In genomic region chr17:72640415-72641165, GRCh38 we compare ENCODE assay signal across 16 cellular contexts.
DNase-seq lines count a peak whose midpoint lies in the region; ATAC-seq and TF ChIP-seq lines count a peak whose summit lies in the region.
"Had no signal": no experiment of that assay in that cellular context is flagged by ENCODE, and none has a peak within 500 bp of the region (broad histone marks: within the 10 kb centered on the region; RNA-seq: fewer than 3 reads in every experiment).

No MANE protein-coding gene starts in this region.

- H3K36me3 ChIP-seq in duodenal mucosa (ENCODE audit: control insufficient read depth in 1 of 2, insufficient read depth in 2 of 2, low read length in 2 of 2) (no peaks in the 10 kb centered on the region), osteoblast (ENCODE audit: insufficient read depth, low read length) (no peaks in the 10 kb centered on the region), psoas muscle (ENCODE audit: insufficient read depth in 1 of 2, low read depth in 1 of 2) (no peaks in the 10 kb centered on the region)
- H3K36me3 ChIP-seq: BE2C had no signal

- DNase-seq in DMS153 (lab: John Stamatoyannopoulos, UW), result peak; percentile 33
- peak; percentile 64 for DNase-seq in NCI-H146 treated with DMSO at 0.1 percent for 48 hours (lab: John Stamatoyannopoulos, UW; ENCODE audit: unreplicated experiment)
- peak; percentile 88 for DNase-seq in osteoblast (ENCODE audit: insufficient read length, low spot score, missing footprints)
- DNase-seq in NCI-H82 treated with DMSO at 0.1 percent for 48 hours (lab: John Stamatoyannopoulos, UW; ENCODE audit: unreplicated experiment), result no peak
- DNase-seq in T-helper 9 cell, result no peak
- no peak for DNase-seq in psoas muscle
- DNase-seq: activated B cell treated with CpG ODN at 0.5 μM for 24 hours; activated naive CD8-positive, alpha-beta T cell treated with anti-CD3 and anti-CD28 coated beads for 36 hours; BE2C; central memory CD4-positive, alpha-beta T cell; mesenchymal stem cell; NCI-H1092; stimulated activated CD4-positive, alpha-beta T cell treated with anti-CD3 and anti-CD28 coated beads, Interleukin-2, amount 100 ng/mL, for 24 hours had no signal

- H3K4me1 ChIP-seq in duodenal mucosa (ENCODE audit: control insufficient read depth in 1 of 2, insufficient read depth in 2 of 2, low read length in 2 of 2) (peaks cover 14 to 16% of the 10 kb centered on the region in 2 donors), osteoblast (ENCODE audit: insufficient read depth, low read length) (no peaks in the 10 kb centered on the region), psoas muscle (no peaks in the 10 kb centered on the region)

- no peaks in the 10 kb centered on the region for H3K79me2 ChIP-seq in osteoblast (ENCODE audit: insufficient read depth, low read length)

- no peak overlapping the region for H2AFZ ChIP-seq in osteoblast (ENCODE audit: low read length)

- H3K4me3 ChIP-seq in duodenal mucosa (ENCODE audit: low read depth in 1 of 2, low read length in 2 of 2), result peak overlapping the region; percentile 53 to 63
- peak overlapping the region; percentile 34 for H3K4me3 ChIP-seq in osteoblast (ENCODE audit: insufficient read depth, low read length)
- H3K4me3 ChIP-seq in psoas muscle, result no peak overlapping the region

- WGBS in psoas muscle, 3 donors, result 32 to 38% (median 34%) methylated on average over 56 to 61 of the region's 61 CpGs

- H3K9me3 ChIP-seq in duodenal mucosa (ENCODE audit: control insufficient read depth in 1 of 2, low read length in 2 of 2) (no peaks in the 10 kb centered on the region), osteoblast (ENCODE audit: low read depth, low read length) (no peaks in the 10 kb centered on the region), psoas muscle (no peaks in the 10 kb centered on the region)

- H3K27me3 ChIP-seq in duodenal mucosa (ENCODE audit: control insufficient read depth in 1 of 2, insufficient read depth in 2 of 2, low read length in 2 of 2), result no peaks in the 10 kb centered on the region
- peaks cover 32% of the 10 kb centered on the region for H3K27me3 ChIP-seq in osteoblast (ENCODE audit: insufficient read depth, low read length)
- H3K27me3 ChIP-seq in psoas muscle (ENCODE audit: insufficient read depth in 3 of 3, low read length in 2 of 3), result peaks cover 0 to 13% (median 0%) of the 10 kb centered on the region in 3 donors
- H3K27me3 ChIP-seq: BE2C had no signal

- peak overlapping the region; percentile 48 to 84 for H3K9ac ChIP-seq in duodenal mucosa (ENCODE audit: low read depth in 1 of 2, low read length in 2 of 2)

- H3K27ac ChIP-seq in duodenal mucosa (ENCODE audit: low read depth, low read length) (peak overlapping the region; percentile 82), osteoblast (ENCODE audit: low read depth, low read length) (no peak overlapping the region), psoas muscle (no peak overlapping the region)
- H3K27ac ChIP-seq: epithelial cell of prostate had no signal

- peak overlapping the region; percentile 61 for H3K4me2 ChIP-seq in osteoblast (ENCODE audit: insufficient read depth, low read length)

- intact Hi-C loops in psoas muscle (cut with DNase I), result no loop called here

- no peak for TF ChIP-seq CTCF in osteoblast (IDR thresholded peaks at IDR 0.05; ENCODE audit: extremely low read depth, low read depth, low read length)
- no peak for TF ChIP-seq CTCF in psoas muscle (IDR thresholded peaks at IDR 0.05)

- H4K20me1 ChIP-seq in osteoblast (ENCODE audit: insufficient read depth, low read length), result no peaks in the 10 kb centered on the region

- ATAC-seq in psoas muscle, result no peak
- no peak for ATAC-seq in HG02884 (IDR thresholded peaks at IDR 0.05; ENCODE audit: unreplicated experiment)

Comparison
In these comparisons a context has a peak if more than half of its experiments do, and no peak if none do; other contexts are left out.
1. DNase-seq: peak in DMS153 (single experiment), NCI-H146 treated with DMSO at 0.1 percent for 48 hours (single experiment) and osteoblast (single experiment); none in NCI-H82 treated with DMSO at 0.1 percent for 48 hours (single experiment), T-helper 9 cell (single experiment) and psoas muscle (0 of 2).